ENCODE assay signal across 22 cellular contexts in the genomic region with DNA sequence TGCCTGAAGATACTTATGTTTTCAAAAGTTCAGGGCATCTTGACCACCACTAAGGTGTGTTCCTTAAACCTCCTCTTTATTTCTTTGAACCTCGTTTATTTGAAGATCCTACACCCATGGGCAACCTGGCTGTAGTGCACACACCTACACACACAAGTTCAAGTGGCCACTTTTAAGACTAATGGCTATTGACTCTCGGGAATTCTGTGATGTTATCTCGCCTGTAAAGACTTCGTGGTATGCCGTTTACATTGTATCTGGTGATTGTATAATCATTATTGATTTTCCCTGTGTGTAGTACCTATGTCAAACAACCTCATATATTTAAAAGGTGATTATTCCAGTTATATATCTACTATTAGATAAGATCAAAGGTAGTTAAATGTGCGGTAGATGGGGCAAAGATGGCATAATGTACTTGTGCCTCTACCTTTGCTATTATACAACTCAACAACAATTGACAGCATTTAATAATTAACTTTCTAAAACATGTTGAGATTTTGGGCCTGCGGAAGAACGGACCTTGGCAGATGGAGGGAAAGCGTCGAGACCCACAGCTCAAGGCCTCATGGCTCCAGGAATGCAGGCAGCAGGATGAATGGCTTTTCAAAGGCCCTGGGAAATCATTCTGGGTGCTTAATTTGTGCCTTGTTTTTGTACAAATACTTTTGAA. TPM values are rescaled to one million over a fixed set of nuclear protein-coding genes. Genes with fewer than 3 reads are reported as not detected.
"Had no signal": no experiment of that assay in that cellular context is flagged by ENCODE, and none has a peak within 500 bp of the region (broad histone marks: within the 10 kb centered on the region; RNA-seq: fewer than 3 reads in every experiment).

No MANE protein-coding gene starts in this region.

- H3K4me3 ChIP-seq: adrenal gland, ascending aorta, thyroid gland had no signal

- H3K27me3 ChIP-seq: adrenal gland, ascending aorta, brain microvascular endothelial cell, thyroid gland had no signal

- DNase-seq: activated CD4-positive, alpha-beta T cell treated with anti-CD3 and anti-CD28 coated beads, Interleukin-2, amount 10 ng/mL, durations not matched to agents 7 days and 5 days; activated CD4-positive, CD25-positive, alpha-beta regulatory T cell treated with anti-CD3 and anti-CD28 coated beads, Interleukin-2, amount 50 U/mL, for 72 hours; activated CD8-positive, alpha-beta T cell treated with anti-CD3 and anti-CD28 coated beads for 36 hours; activated gamma-delta T cell treated with Interleukin-2 at 50 U/mL for 16 hours; adrenal gland; brain microvascular endothelial cell; caudate nucleus; dermis blood vessel endothelial cell; effector memory CD4-positive, alpha-beta T cell; foreskin melanocyte; kidney; mammary epithelial cell; naive thymus-derived CD8-positive, alpha-beta T cell; stimulated activated CD4-positive, alpha-beta T cell treated with anti-CD3 and anti-CD28 coated beads, Interleukin-4, amount 100 ng/mL, for 24 hours; stimulated activated naive CD8-positive, alpha-beta T cell treated with anti-CD3 and anti-CD28 coated beads, Interleukin-15, Interleukin-2, amounts not matched to agents 100 U/mL and 50 U/mL, for 24 hours; substantia nigra; thyroid gland; WERI-Rb-1 had no signal

- H3K27ac ChIP-seq: adrenal gland, ascending aorta, brain microvascular endothelial cell, thyroid gland, WERI-Rb-1 had no signal

- H3K27ac Mint-ChIP-seq: activated CD4-positive, alpha-beta T cell treated with anti-CD3 and anti-CD28 coated beads, Interleukin-2, amount 10 ng/mL, durations not matched to agents 7 days and 5 days; activated CD8-positive, alpha-beta T cell treated with anti-CD3 and anti-CD28 coated beads for 36 hours; activated naive CD8-positive, alpha-beta T cell; mesothelial cell of epicardium; naive thymus-derived CD8-positive, alpha-beta T cell; T-helper 2 cell treated with Interferon-gamma antibody and Interleukin-4, amounts not matched to agents 5 μg/mL and 100 μg/mL, for 36 hours had no signal

- H3K4me1 Mint-ChIP-seq: activated CD4-positive, alpha-beta T cell treated with anti-CD3 and anti-CD28 coated beads, Interleukin-2, amount 10 ng/mL, durations not matched to agents 7 days and 5 days; naive thymus-derived CD8-positive, alpha-beta T cell had no signal

- H3K9me3 Mint-ChIP-seq: activated CD4-positive, alpha-beta T cell treated with anti-CD3 and anti-CD28 coated beads, Interleukin-2, amount 10 ng/mL, durations not matched to agents 7 days and 5 days; T-helper 2 cell treated with Interferon-gamma antibody and Interleukin-4, amounts not matched to agents 5 μg/mL and 100 μg/mL, for 36 hours had no signal

- H3K36me3 ChIP-seq: adrenal gland, ascending aorta, brain microvascular endothelial cell, thyroid gland, WERI-Rb-1 had no signal

- H3K36me3 Mint-ChIP-seq: activated naive CD8-positive, alpha-beta T cell; mesothelial cell of epicardium; naive thymus-derived CD8-positive, alpha-beta T cell had no signal

- ATAC-seq: activated CD8-positive, alpha-beta T cell treated with anti-CD3 and anti-CD28 coated beads for 36 hours; naive thymus-derived CD8-positive, alpha-beta T cell; stimulated activated naive CD8-positive, alpha-beta T cell treated with anti-CD3 and anti-CD28 coated beads, Interleukin-15, Interleukin-2, amounts not matched to agents 100 U/mL and 50 U/mL, for 24 hours had no signal

- H3K27me3 Mint-ChIP-seq: activated CD4-positive, alpha-beta T cell treated with anti-CD3 and anti-CD28 coated beads, Interleukin-2, amount 10 ng/mL, durations not matched to agents 7 days and 5 days; activated CD8-positive, alpha-beta T cell treated with anti-CD3 and anti-CD28 coated beads for 36 hours had no signal

- H3K4me1 ChIP-seq: adrenal gland, ascending aorta, thyroid gland had no signal

- H3K4me3 Mint-ChIP-seq: activated CD4-positive, alpha-beta T cell treated with anti-CD3 and anti-CD28 coated beads, Interleukin-2, amount 10 ng/mL, durations not matched to agents 7 days and 5 days; activated CD8-positive, alpha-beta T cell treated with anti-CD3 and anti-CD28 coated beads for 36 hours; activated naive CD8-positive, alpha-beta T cell; mesothelial cell of epicardium; naive thymus-derived CD8-positive, alpha-beta T cell; T-helper 2 cell treated with Interferon-gamma antibody and Interleukin-4, amounts not matched to agents 5 μg/mL and 100 μg/mL, for 36 hours had no signal

- H3K9me3 ChIP-seq: adrenal gland, ascending aorta, thyroid gland had no signal

RNA-seq across cellular contexts. Expression of a gene that starts 51.4 kb away (rescaled TPM):
- total RNA-seq: activated CD4-positive, alpha-beta T cell treated with anti-CD3 and anti-CD28 coated beads, Interleukin-2, amount 10 ng/mL, durations not matched to agents 7 days and 5 days; activated CD8-positive, alpha-beta T cell treated with anti-CD3 and anti-CD28 coated beads for 36 hours; ascending aorta; naive thymus-derived CD8-positive, alpha-beta T cell had no signal
